Comparison of ENCODE assay signal across 1 cellular context in the genomic region with DNA sequence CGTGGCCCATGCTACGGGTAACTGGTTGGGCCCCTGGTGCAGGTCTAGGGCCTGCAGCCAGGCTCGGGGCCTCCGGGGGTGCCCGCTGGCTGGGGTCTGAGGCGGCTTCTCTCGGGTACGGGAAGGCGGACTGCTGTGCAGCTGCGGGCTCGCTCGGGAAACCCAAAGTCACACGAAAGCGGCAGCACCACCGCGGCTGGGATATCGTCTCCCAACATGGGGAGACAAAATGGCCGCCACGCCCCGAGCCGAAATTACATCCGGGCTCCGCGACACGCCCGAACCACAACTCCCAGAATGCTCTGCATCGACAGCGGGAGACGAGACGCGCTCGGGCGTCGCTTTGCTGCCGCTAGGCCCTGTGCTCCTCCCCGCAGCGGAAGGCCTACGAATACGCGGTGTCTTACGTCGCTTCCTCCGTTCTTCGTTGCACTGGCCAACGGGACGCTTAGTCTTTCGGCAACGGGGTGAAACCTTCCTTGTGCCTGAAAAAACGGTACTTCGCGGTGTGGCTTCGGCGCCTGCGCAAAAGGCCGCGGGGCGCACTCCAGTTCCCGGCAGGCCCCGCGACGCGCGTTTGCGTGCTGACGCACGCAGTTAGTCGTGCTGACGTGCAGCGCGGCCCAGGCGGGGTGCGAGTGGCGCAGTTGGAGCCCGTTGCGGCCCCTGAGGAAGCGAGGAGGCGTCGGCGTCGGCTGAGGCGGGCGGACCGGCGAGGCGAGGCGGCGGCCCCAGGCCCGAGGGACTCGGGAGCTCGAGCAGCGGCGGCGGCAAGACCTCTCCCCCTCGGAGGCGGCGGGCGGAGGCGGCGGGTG.
TF ChIP-seq lines count a peak whose summit lies in the region.

A gene (plus strand): TSS at position 604 of the 815 bp plus-strand sequence. CDS start 3,727 bp downstream, outside the sequence.

TF ChIP-seq in HepG2, 621 proteins besides CTCF, POLR2A, EP300 and RAD21 (continued from another document and continues in another):
- TF ChIP-seq, protein P1, sequence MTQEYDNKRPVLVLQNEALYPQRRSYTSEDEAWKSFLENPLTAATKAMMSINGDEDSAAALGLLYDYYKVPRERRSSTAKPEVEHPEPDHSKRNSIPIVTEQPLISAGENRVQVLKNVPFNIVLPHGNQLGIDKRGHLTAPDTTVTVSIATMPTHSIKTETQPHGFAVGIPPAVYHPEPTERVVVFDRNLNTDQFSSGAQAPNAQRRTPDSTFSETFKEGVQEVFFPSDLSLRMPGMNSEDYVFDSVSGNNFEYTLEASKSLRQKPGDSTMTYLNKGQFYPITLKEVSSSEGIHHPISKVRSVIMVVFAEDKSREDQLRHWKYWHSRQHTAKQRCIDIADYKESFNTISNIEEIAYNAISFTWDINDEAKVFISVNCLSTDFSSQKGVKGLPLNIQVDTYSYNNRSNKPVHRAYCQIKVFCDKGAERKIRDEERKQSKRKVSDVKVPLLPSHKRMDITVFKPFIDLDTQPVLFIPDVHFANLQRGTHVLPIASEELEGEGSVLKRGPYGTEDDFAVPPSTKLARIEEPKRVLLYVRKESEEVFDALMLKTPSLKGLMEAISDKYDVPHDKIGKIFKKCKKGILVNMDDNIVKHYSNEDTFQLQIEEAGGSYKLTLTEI (CRISPR knock-in tag; conservative IDR thresholded peaks at IDR 0.05) = no peak
- TF ChIP-seq BHLHE40 (IDR thresholded peaks at IDR 0.05; ENCODE audit: low read length) = 0 out of 2 replicates have a peak, but pooled peaks have one; percentile 7
- TF ChIP-seq ZNF660 (CRISPR knock-in tag; IDR thresholded peaks at IDR 0.05; ENCODE audit: borderline replicate concordance, low read depth) = no peak
- TF ChIP-seq ZNF224 (CRISPR knock-in tag; IDR thresholded peaks at IDR 0.05) = peak; percentile 84; the same call in 1 of the 2 replicates
- TF ChIP-seq, protein P2, sequence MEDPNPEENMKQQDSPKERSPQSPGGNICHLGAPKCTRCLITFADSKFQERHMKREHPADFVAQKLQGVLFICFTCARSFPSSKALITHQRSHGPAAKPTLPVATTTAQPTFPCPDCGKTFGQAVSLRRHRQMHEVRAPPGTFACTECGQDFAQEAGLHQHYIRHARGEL (CRISPR knock-in tag; IDR thresholded peaks at IDR 0.05) = peak; percentile 45; the same call in 1 of the 2 replicates
- TF ChIP-seq, protein P3, sequence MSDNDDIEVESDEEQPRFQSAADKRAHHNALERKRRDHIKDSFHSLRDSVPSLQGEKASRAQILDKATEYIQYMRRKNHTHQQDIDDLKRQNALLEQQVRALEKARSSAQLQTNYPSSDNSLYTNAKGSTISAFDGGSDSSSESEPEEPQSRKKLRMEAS (IDR thresholded peaks at IDR 0.05) = peak; percentile 87
- peak; percentile 82 for TF ChIP-seq SPEN (CRISPR knock-in tag; IDR thresholded peaks at IDR 0.05; ENCODE audit: low read depth)
- TF ChIP-seq ZNF383 (CRISPR knock-in tag; IDR thresholded peaks at IDR 0.05; ENCODE audit: borderline replicate concordance) = no peak
- TF ChIP-seq BRD4 (CRISPR knock-in tag; IDR thresholded peaks at IDR 0.05) = peak; percentile 64; the same call in 1 of the 2 replicates
- TF ChIP-seq FOXM1 (CRISPR knock-in tag; IDR thresholded peaks at IDR 0.05) = no peak
- TF ChIP-seq, protein P4, sequence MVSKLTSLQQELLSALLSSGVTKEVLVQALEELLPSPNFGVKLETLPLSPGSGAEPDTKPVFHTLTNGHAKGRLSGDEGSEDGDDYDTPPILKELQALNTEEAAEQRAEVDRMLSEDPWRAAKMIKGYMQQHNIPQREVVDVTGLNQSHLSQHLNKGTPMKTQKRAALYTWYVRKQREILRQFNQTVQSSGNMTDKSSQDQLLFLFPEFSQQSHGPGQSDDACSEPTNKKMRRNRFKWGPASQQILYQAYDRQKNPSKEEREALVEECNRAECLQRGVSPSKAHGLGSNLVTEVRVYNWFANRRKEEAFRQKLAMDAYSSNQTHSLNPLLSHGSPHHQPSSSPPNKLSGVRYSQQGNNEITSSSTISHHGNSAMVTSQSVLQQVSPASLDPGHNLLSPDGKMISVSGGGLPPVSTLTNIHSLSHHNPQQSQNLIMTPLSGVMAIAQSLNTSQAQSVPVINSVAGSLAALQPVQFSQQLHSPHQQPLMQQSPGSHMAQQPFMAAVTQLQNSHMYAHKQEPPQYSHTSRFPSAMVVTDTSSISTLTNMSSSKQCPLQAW (CRISPR knock-in tag; IDR thresholded peaks at IDR 0.05) = peak; percentile 90
- TF ChIP-seq, protein P5, sequence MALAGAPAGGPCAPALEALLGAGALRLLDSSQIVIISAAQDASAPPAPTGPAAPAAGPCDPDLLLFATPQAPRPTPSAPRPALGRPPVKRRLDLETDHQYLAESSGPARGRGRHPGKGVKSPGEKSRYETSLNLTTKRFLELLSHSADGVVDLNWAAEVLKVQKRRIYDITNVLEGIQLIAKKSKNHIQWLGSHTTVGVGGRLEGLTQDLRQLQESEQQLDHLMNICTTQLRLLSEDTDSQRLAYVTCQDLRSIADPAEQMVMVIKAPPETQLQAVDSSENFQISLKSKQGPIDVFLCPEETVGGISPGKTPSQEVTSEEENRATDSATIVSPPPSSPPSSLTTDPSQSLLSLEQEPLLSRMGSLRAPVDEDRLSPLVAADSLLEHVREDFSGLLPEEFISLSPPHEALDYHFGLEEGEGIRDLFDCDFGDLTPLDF (CRISPR knock-in tag; IDR thresholded peaks at IDR 0.05) = peak; percentile 74
- TF ChIP-seq, protein P6, sequence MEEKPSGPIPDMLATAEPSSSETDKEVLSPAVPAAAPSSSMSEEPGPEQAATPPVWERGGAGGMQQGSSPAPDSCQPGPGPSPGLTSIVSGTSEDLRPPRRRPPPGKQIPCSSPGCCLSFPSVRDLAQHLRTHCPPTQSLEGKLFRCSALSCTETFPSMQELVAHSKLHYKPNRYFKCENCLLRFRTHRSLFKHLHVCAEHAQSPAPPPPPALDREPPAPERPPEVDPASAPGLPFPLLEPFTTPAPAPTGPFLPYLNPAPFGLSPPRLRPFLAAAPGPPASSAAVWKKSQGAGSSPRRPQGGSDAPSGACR (CRISPR knock-in tag; IDR thresholded peaks at IDR 0.05) = peak; percentile 84; the same call in 1 of the 2 replicates
- peak; percentile 44 for TF ChIP-seq ZEB1 (IDR thresholded peaks at IDR 0.05; ENCODE audit: insufficient replicate concordance, low read depth)
- peak; percentile 70; the same call in 1 of the 2 replicates for TF ChIP-seq POLR2AphosphoS2 (IDR thresholded peaks at IDR 0.05; ENCODE audit: low read depth, low read length)
- TF ChIP-seq, protein P7, sequence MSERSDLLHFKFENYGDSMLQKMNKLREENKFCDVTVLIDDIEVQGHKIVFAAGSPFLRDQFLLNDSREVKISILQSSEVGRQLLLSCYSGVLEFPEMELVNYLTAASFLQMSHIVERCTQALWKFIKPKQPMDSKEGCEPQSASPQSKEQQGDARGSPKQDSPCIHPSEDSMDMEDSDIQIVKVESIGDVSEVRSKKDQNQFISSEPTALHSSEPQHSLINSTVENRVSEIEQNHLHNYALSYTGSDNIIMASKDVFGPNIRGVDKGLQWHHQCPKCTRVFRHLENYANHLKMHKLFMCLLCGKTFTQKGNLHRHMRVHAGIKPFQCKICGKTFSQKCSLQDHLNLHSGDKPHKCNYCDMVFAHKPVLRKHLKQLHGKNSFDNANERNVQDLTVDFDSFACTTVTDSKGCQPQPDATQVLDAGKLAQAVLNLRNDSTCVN (CRISPR knock-in tag; IDR thresholded peaks at IDR 0.05; ENCODE audit: borderline replicate concordance) = peak; percentile 54
- TF ChIP-seq FOSL2 (CRISPR knock-in tag; IDR thresholded peaks at IDR 0.05) = peak; percentile 18; the same call in 1 of the 2 replicates
- no peak for TF ChIP-seq HMG20A (CRISPR knock-in tag; IDR thresholded peaks at IDR 0.05; ENCODE audit: borderline replicate concordance)
- peak; percentile 71; the same call in 1 of the 2 replicates for TF ChIP-seq ZSCAN22 (CRISPR knock-in tag; IDR thresholded peaks at IDR 0.05)
- TF ChIP-seq REPIN1 (CRISPR knock-in tag; IDR thresholded peaks at IDR 0.05; ENCODE audit: borderline replicate concordance, low read depth) = 0 out of 2 replicates have a peak, but pooled peaks have one; percentile 36
- TF ChIP-seq ZSCAN31 (CRISPR knock-in tag; IDR thresholded peaks at IDR 0.05; ENCODE audit: low read depth) = peak; percentile 58; the same call in 1 of the 2 replicates
- peak; percentile 92; the same call in 1 of the 2 replicates for TF ChIP-seq ZNF33A (CRISPR knock-in tag; IDR thresholded peaks at IDR 0.05; ENCODE audit: borderline replicate concordance)
- peak; percentile 55; the same call in 1 of the 2 replicates for TF ChIP-seq ZFAT (CRISPR knock-in tag; conservative IDR thresholded peaks at IDR 0.05)
- TF ChIP-seq TBX3 (IDR thresholded peaks at IDR 0.05; ENCODE audit: borderline replicate concordance) = 0 out of 2 replicates have a peak, but pooled peaks have one; percentile 29
- no peak for TF ChIP-seq NPAS2 (CRISPR knock-in tag; IDR thresholded peaks at IDR 0.05; ENCODE audit: borderline replicate concordance)
- no peak for TF ChIP-seq MIXL1 (CRISPR knock-in tag; IDR thresholded peaks at IDR 0.05)
- TF ChIP-seq SNRNP70 (IDR thresholded peaks at IDR 0.05; ENCODE audit: low read depth, low read length) = no peak
- TF ChIP-seq ETV5 (CRISPR knock-in tag; IDR thresholded peaks at IDR 0.05; ENCODE audit: borderline replicate concordance) = peak; percentile 58; the same call in 1 of the 2 replicates
- peak; percentile 91 for TF ChIP-seq TOPORS (CRISPR knock-in tag; IDR thresholded peaks at IDR 0.05)
- TF ChIP-seq NFRKB (IDR thresholded peaks at IDR 0.05) = peak; percentile 85; the same call in 1 of the 2 replicates
- peak; percentile 93 for TF ChIP-seq KAT8 (CRISPR knock-in tag; IDR thresholded peaks at IDR 0.05)
- TF ChIP-seq, protein P8, sequence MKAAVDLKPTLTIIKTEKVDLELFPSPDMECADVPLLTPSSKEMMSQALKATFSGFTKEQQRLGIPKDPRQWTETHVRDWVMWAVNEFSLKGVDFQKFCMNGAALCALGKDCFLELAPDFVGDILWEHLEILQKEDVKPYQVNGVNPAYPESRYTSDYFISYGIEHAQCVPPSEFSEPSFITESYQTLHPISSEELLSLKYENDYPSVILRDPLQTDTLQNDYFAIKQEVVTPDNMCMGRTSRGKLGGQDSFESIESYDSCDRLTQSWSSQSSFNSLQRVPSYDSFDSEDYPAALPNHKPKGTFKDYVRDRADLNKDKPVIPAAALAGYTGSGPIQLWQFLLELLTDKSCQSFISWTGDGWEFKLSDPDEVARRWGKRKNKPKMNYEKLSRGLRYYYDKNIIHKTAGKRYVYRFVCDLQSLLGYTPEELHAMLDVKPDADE (CRISPR knock-in tag; IDR thresholded peaks at IDR 0.05) = peak; percentile 21; the same call in 1 of the 2 replicates
- TF ChIP-seq, protein P9, sequence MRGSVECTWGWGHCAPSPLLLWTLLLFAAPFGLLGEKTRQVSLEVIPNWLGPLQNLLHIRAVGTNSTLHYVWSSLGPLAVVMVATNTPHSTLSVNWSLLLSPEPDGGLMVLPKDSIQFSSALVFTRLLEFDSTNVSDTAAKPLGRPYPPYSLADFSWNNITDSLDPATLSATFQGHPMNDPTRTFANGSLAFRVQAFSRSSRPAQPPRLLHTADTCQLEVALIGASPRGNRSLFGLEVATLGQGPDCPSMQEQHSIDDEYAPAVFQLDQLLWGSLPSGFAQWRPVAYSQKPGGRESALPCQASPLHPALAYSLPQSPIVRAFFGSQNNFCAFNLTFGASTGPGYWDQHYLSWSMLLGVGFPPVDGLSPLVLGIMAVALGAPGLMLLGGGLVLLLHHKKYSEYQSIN (CRISPR knock-in tag; IDR thresholded peaks at IDR 0.05; ENCODE audit: borderline replicate concordance) = peak; percentile 46; the same call in 1 of the 2 replicates
- peak; percentile 59; the same call in 1 of the 2 replicates for TF ChIP-seq CHCHD3 (CRISPR knock-in tag; IDR thresholded peaks at IDR 0.05)
- no peak for TF ChIP-seq SOX13 (IDR thresholded peaks at IDR 0.05)
- peak in 1 of 2 experiments; percentile 12; a peak in 1 of 4 replicates for TF ChIP-seq SOX13 (CRISPR knock-in tag; conservative IDR thresholded peaks at IDR 0.05 in 1 of 2, IDR thresholded peaks at IDR 0.05 in 1 of 2)
- TF ChIP-seq, protein P10, sequence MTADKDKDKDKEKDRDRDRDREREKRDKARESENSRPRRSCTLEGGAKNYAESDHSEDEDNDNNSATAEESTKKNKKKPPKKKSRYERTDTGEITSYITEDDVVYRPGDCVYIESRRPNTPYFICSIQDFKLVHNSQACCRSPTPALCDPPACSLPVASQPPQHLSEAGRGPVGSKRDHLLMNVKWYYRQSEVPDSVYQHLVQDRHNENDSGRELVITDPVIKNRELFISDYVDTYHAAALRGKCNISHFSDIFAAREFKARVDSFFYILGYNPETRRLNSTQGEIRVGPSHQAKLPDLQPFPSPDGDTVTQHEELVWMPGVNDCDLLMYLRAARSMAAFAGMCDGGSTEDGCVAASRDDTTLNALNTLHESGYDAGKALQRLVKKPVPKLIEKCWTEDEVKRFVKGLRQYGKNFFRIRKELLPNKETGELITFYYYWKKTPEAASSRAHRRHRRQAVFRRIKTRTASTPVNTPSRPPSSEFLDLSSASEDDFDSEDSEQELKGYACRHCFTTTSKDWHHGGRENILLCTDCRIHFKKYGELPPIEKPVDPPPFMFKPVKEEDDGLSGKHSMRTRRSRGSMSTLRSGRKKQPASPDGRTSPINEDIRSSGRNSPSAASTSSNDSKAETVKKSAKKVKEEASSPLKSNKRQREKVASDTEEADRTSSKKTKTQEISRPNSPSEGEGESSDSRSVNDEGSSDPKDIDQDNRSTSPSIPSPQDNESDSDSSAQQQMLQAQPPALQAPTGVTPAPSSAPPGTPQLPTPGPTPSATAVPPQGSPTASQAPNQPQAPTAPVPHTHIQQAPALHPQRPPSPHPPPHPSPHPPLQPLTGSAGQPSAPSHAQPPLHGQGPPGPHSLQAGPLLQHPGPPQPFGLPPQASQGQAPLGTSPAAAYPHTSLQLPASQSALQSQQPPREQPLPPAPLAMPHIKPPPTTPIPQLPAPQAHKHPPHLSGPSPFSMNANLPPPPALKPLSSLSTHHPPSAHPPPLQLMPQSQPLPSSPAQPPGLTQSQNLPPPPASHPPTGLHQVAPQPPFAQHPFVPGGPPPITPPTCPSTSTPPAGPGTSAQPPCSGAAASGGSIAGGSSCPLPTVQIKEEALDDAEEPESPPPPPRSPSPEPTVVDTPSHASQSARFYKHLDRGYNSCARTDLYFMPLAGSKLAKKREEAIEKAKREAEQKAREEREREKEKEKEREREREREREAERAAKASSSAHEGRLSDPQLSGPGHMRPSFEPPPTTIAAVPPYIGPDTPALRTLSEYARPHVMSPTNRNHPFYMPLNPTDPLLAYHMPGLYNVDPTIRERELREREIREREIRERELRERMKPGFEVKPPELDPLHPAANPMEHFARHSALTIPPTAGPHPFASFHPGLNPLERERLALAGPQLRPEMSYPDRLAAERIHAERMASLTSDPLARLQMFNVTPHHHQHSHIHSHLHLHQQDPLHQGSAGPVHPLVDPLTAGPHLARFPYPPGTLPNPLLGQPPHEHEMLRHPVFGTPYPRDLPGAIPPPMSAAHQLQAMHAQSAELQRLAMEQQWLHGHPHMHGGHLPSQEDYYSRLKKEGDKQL (CRISPR knock-in tag; IDR thresholded peaks at IDR 0.05; ENCODE audit: low read depth) = no peak
- TF ChIP-seq ZNF549 (CRISPR knock-in tag; IDR thresholded peaks at IDR 0.05) = no peak; the same call in 1 of the 2 replicates
- TF ChIP-seq AHR (CRISPR knock-in tag; IDR thresholded peaks at IDR 0.05) = peak; percentile 69
- peak; percentile 76; the same call in 1 of the 2 replicates for TF ChIP-seq ZIK1 (CRISPR knock-in tag; IDR thresholded peaks at IDR 0.05; ENCODE audit: borderline replicate concordance, low read depth)
- TF ChIP-seq, protein P11, sequence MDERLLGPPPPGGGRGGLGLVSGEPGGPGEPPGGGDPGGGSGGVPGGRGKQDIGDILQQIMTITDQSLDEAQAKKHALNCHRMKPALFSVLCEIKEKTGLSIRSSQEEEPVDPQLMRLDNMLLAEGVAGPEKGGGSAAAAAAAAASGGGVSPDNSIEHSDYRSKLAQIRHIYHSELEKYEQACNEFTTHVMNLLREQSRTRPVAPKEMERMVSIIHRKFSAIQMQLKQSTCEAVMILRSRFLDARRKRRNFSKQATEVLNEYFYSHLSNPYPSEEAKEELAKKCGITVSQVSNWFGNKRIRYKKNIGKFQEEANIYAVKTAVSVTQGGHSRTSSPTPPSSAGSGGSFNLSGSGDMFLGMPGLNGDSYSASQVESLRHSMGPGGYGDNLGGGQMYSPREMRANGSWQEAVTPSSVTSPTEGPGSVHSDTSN (CRISPR knock-in tag; IDR thresholded peaks at IDR 0.05) = no peak
